In the genomic region with DNA sequence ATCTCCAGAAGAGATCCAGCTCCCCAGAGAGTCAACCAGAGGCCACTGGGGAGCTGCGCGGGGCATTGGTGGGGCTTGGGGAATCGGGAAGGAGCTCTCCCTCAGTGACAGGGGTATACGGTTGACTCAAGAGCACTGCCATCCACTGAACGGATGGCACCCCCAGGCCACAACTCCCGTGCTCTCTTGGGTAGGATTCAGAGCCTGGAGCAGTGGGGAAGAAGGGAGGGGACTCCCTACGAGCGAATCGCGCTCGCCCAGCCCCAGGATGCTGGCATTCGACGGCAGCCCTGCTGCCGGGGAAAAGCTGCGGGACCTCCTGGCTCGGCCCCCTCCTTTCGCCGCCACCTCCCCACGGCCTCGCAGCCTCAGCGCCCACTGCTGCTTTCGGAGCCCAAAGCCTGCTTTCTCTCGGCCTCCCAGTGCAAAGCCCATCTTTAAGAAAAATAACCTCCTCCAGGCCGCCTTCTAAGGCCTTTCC, we compare ENCODE assay signal across 10 cellular contexts. TPM values are rescaled to one million over a fixed set of nuclear protein-coding genes. Genes with fewer than 3 reads are reported as not detected.
A peak's percentile ranks its signal among the peaks of the same experiment; 100 is the strongest.
DNase-seq lines count a peak whose midpoint lies in the region; ATAC-seq, FAIRE-seq and TF ChIP-seq lines count a peak whose summit lies in the region.
"Had no signal": no experiment of that assay in that cellular context is flagged by ENCODE, and none has a peak within 500 bp of the region (broad histone marks: within the 10 kb centered on the region; RNA-seq: fewer than 3 reads in every experiment).

No MANE protein-coding gene starts in this region.

- H3K27me3 Mint-ChIP-seq in CD14-positive monocyte (ENCODE audit: low read depth in 3 of 3), result peaks cover 14 to 47% (median 28%) of the 10 kb centered on the region in 3 donors

- no peaks in the 10 kb centered on the region for H3K36me3 ChIP-seq in Peyer's patch
- H3K36me3 ChIP-seq in heart left ventricle, result no peaks in the 10 kb centered on the region
- H3K36me3 ChIP-seq in prostate gland, result no peaks in the 10 kb centered on the region

- DNase-seq in CD14-positive monocyte (ENCODE audit: low spot score) (no peak), Peyer's patch (peak in 1 of 3 donors; percentile 31), heart left ventricle (peak in 2 of 5 donors; percentile 38 to 56), prostate gland (ENCODE audit: low spot score) (no peak), SKM-1 treated with dmso at 0.1 percent for 144 hours (lab: John Stamatoyannopoulos, UW; ENCODE audit: unreplicated experiment) (no peak), urothelium cell line (ENCODE audit: low spot score) (no peak)
- DNase-seq in stimulated activated CD4-positive, alpha-beta T cell treated with anti-CD3 and anti-CD28 coated beads, Interleukin-12 subunit alpha, Interleukin-12 subunit beta, amount 100 ng/mL, for 4 hours, result no peak

- peaks cover 65% of the 10 kb centered on the region for H3K4me1 Mint-ChIP-seq in CD14-positive monocyte

- ATAC-seq in heart left ventricle (peak in 1 of 4 donors; percentile 1), HG03175 (IDR thresholded peaks at IDR 0.05; ENCODE audit: unreplicated experiment) (no peak)

- FAIRE-seq in urothelium cell line (lab: Jason Lieb, UNC), result no peak
- FAIRE-seq: colon had no signal

- H3K27me3 ChIP-seq in Peyer's patch (no peaks in the 10 kb centered on the region), heart left ventricle (peaks cover 0 to 28% (median 5%) of the 10 kb centered on the region in 9 donors), prostate gland (replicated peaks; ENCODE audit: insufficient read depth) (no peaks in the 10 kb centered on the region)

- peak overlapping the region; percentile 83 to 92 for H3K4me3 Mint-ChIP-seq in CD14-positive monocyte

- TF ChIP-seq CTCF in CD14-positive monocyte (IDR thresholded peaks at IDR 0.05), result no peak
- no peak for TF ChIP-seq CTCF in Peyer's patch (IDR thresholded peaks at IDR 0.05)
- TF ChIP-seq CTCF in heart left ventricle (IDR thresholded peaks at IDR 0.05), result no peak
- no peak for TF ChIP-seq CTCF in prostate gland (IDR thresholded peaks at IDR 0.05)

- H3K9me3 ChIP-seq in Peyer's patch (no peaks in the 10 kb centered on the region), heart left ventricle (no peaks in the 10 kb centered on the region), prostate gland (no peaks in the 10 kb centered on the region)

- H3K27ac ChIP-seq in Peyer's patch, result peak overlapping the region; percentile 21 to 80 (median 50)
- H3K27ac ChIP-seq in heart left ventricle, result peak overlapping the region in 11 of 12 donors; percentile 12 to 82 (median 69)
- peak overlapping the region; percentile 12 to 49 for H3K27ac ChIP-seq in prostate gland
- H3K27ac ChIP-seq: RWPE1 had no signal

- H3K4me3 ChIP-seq in Peyer's patch (peak overlapping the region; percentile 18 to 51 (median 30)), heart left ventricle (peak overlapping the region; percentile 5 to 67 (median 54)), prostate gland (peak overlapping the region; percentile 15 to 20)

- TF ChIP-seq POLR2A in Peyer's patch (IDR thresholded peaks at IDR 0.05) (no peak), heart left ventricle (IDR thresholded peaks at IDR 0.05) (no peak), prostate gland (IDR thresholded peaks at IDR 0.05) (no peak)

- intact Hi-C loops in CD14-positive monocyte (cut with micrococcal nuclease) (no loop called here), heart left ventricle (cut with DNase I) (loop anchor here in 6 of 10 donors (10.0 kb wide), 3 partner anchors 49 to 129 kb away; no protein-coding TSS in a partner anchor), prostate gland (cut with DNase I) (loop anchor here (10.0 kb wide), 1 partner anchor 109 kb away; no protein-coding TSS in a partner anchor)

- WGBS in heart left ventricle, 4 donors, result 11 to 22% (median 17%) methylated on average over 14 to 24 of the region's 24 CpGs
- 13% methylated on average over 23 of the region's 24 CpGs for WGBS in prostate gland

- H3K4me1 ChIP-seq in Peyer's patch, result peaks cover 4 to 66% (median 11%) of the 10 kb centered on the region in 4 donors
- peaks cover 5 to 78% (median 50%) of the 10 kb centered on the region in 12 donors for H3K4me1 ChIP-seq in heart left ventricle
- H3K4me1 ChIP-seq in prostate gland (replicated peaks), result peaks cover 14% of the 10 kb centered on the region

- H3K9me3 Mint-ChIP-seq in CD14-positive monocyte, result peaks cover 0 to 8% (median 0%) of the 10 kb centered on the region in 7 donors

- peaks cover 9 to 19% of the 10 kb centered on the region in 2 donors for H3K36me3 Mint-ChIP-seq in CD14-positive monocyte

- H3K27ac Mint-ChIP-seq in CD14-positive monocyte, result peak overlapping the region; percentile 57 to 93 (median 86)

RNA-seq across cellular contexts. Expression of gene TPPP3, which starts 0.5 kb away (rescaled TPM):
- polyA plus RNA-seq in CD14-positive monocyte, result 100 to 1,000 TPM in 1 of 2 donors, 10 to 100 TPM in 1; 63.1 to 123 TPM
- total RNA-seq in Peyer's patch, result 10 to 100 TPM in 2 of 4 donors, 1 to 10 TPM in 2; 6.6 to 33.3 (median 16.6) TPM
- total RNA-seq in heart left ventricle, result 10 to 100 TPM in 5 of 9 donors, 1 to 10 TPM in 4; 7.0 to 17.0 (median 10.2) TPM
- 10 to 100 TPM; 13.4 to 20.1 TPM for polyA plus RNA-seq in heart left ventricle
- total RNA-seq in prostate gland, result 1 to 10 TPM; 3.4 to 10.0 TPM

RNA-seq across cellular contexts. Expression of gene ZDHHC1, which starts 22.4 kb away (rescaled TPM):
- polyA plus RNA-seq in CD14-positive monocyte (10 to 100 TPM in 1 of 2 donors, 1 to 10 TPM in 1; 6.0 to 14.2 TPM), heart left ventricle (1 to 10 TPM; 2.7 to 5.1 TPM)
- total RNA-seq in Peyer's patch (10 to 100 TPM in 1 of 4 donors, 1 to 10 TPM in 3; 3.5 to 14.5 (median 6.3) TPM), heart left ventricle (10 to 100 TPM in 1 of 9 donors, 1 to 10 TPM in 8; 3.5 to 11.6 (median 5.4) TPM), prostate gland (10 to 100 TPM; 20.3 to 69.8 TPM)

RNA-seq across cellular contexts. Expression of gene HSD11B2, which starts 37.1 kb away (rescaled TPM):
- polyA plus RNA-seq in CD14-positive monocyte (not detected), heart left ventricle (under 1 TPM; 0.15 to 0.26 TPM)
- total RNA-seq in Peyer's patch (100 to 1,000 TPM; 116 to 688 (median 499) TPM), heart left ventricle (under 1 TPM in 8 of 9 donors, not detected in 1; 0.32 to 1.00 (median 0.59) TPM), prostate gland (10 to 100 TPM; 11.4 to 35.6 TPM)

Comparison
In these comparisons a context has a peak if more than half of its experiments do, and no peak if none do; other contexts are left out.
1. RNA of gene HSD11B2, which starts 37.1 kb away (total RNA-seq): 116 to 688 TPM in Peyer's patch and 11.4 to 35.6 TPM in prostate gland; 0.32 to 1.00 TPM in heart left ventricle; every median in the first group is over 4 times any median in the second.
2. intact Hi-C loops: an anchor here in heart left ventricle (10.0 kb wide) and prostate gland (10.0 kb wide); none called in CD14-positive monocyte.
3. Peak in every context shown above with its lines, with median percentiles within 50 percentile points of each other: H3K27ac ChIP-seq and H3K4me3 ChIP-seq.